11 cellular contexts compared by ENCODE assay signal in the genomic region with DNA sequence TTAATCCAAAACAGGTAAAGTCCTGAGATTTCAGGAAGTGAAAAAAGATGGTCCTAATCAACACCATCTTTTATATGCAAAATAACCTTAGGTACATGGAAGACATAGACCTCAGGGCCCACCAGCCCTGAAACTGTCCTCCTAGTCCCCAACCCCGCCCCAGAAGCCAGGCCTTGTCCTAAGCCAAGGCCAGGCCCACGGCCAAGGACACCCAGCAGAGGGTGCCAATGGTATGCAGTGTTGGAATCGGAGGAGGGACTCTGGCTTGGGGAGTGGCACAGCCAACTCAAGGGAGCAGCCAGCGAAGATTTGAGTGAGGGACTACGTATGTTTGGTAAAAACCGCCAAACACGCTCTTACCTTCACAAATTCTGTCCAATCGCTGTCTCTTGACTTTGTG.
DNase-seq lines count a peak whose midpoint lies in the region; ATAC-seq and TF ChIP-seq lines count a peak whose summit lies in the region.
"Had no signal": no experiment of that assay in that cellular context is flagged by ENCODE, and none has a peak within 500 bp of the region (broad histone marks: within the 10 kb centered on the region; RNA-seq: fewer than 3 reads in every experiment).

No MANE protein-coding gene starts in this region.

- H3K4me3 ChIP-seq in MG63 (no peak overlapping the region), dorsolateral prefrontal cortex (no peak overlapping the region), mucosa of descending colon (no peak overlapping the region)
- H3K4me3 ChIP-seq: SK-N-MC had no signal

- intact Hi-C loops in dorsolateral prefrontal cortex (cut with DNase I), result no loop called here
- intact Hi-C loops in mucosa of descending colon (cut with DNase I, micrococcal nuclease), result no loop called here

- H3K27ac Mint-ChIP-seq in activated naive CD8-positive, alpha-beta T cell treated with anti-CD3 and anti-CD28 coated beads for 36 hours, result no peak overlapping the region
- H3K27ac Mint-ChIP-seq: naive B cell; stimulated activated naive CD8-positive, alpha-beta T cell treated with anti-CD3 and anti-CD28 coated beads, Interleukin-15, Interleukin-2, amounts not matched to agents 100 ng/mL and 50 ng/mL, for 24 hours had no signal

- DNase-seq in C1 segment of cervical spinal cord (lab: John Stamatoyannopoulos, UW), result peak in 8 of 14 donors; percentile 4 to 63 (median 21)
- peak; percentile 39 for DNase-seq in MG63
- DNase-seq in dorsolateral prefrontal cortex, result peak in 6 of 10 donors; percentile 37 to 71 (median 60)
- DNase-seq in mucosa of descending colon, result peak in 2 of 3 donors; percentile 76 to 78
- DNase-seq in activated naive CD8-positive, alpha-beta T cell treated with anti-CD3 and anti-CD28 coated beads for 36 hours, result no peak
- DNase-seq in hepatic stellate cell (ENCODE audit: low spot score), result no peak
- no peak for DNase-seq in AG08395 (ENCODE audit: low spot score)
- DNase-seq: naive B cell had no signal

- H3K36me3 ChIP-seq in MG63 (peaks cover 44% of the 10 kb centered on the region), mucosa of descending colon (ENCODE audit: low read depth) (no peaks in the 10 kb centered on the region)

- TF ChIP-seq CTCF in dorsolateral prefrontal cortex (IDR thresholded peaks at IDR 0.05 in 54 of 56, conservative IDR thresholded peaks at IDR 0.05 in 2 of 56; ENCODE audit: low read depth in 1 of 56, partially characterized antibody in 56 of 56) (peak in 48 of 56 donors; percentile 16 to 71 (median 41)), mucosa of descending colon (IDR thresholded peaks at IDR 0.05) (peak; percentile 10)

- no peaks in the 10 kb centered on the region for H3K36me3 Mint-ChIP-seq in activated naive CD8-positive, alpha-beta T cell treated with anti-CD3 and anti-CD28 coated beads for 36 hours
- H3K36me3 Mint-ChIP-seq: naive B cell had no signal

- peaks cover 18% of the 10 kb centered on the region for H3K4me1 ChIP-seq in mucosa of descending colon (ENCODE audit: low read depth)

- H3K9me3 Mint-ChIP-seq in activated naive CD8-positive, alpha-beta T cell treated with anti-CD3 and anti-CD28 coated beads for 36 hours, result no peaks in the 10 kb centered on the region
- H3K9me3 Mint-ChIP-seq: naive B cell; stimulated activated naive CD8-positive, alpha-beta T cell treated with anti-CD3 and anti-CD28 coated beads, Interleukin-15, Interleukin-2, amounts not matched to agents 100 ng/mL and 50 ng/mL, for 24 hours had no signal

- H3K9me3 ChIP-seq in MG63 (no peaks in the 10 kb centered on the region), mucosa of descending colon (no peaks in the 10 kb centered on the region)

- H3K27me3 Mint-ChIP-seq in activated naive CD8-positive, alpha-beta T cell treated with anti-CD3 and anti-CD28 coated beads for 36 hours, result no peaks in the 10 kb centered on the region
- H3K27me3 Mint-ChIP-seq: stimulated activated naive CD8-positive, alpha-beta T cell treated with anti-CD3 and anti-CD28 coated beads, Interleukin-15, Interleukin-2, amounts not matched to agents 100 ng/mL and 50 ng/mL, for 24 hours had no signal

- ATAC-seq in mucosa of descending colon (peak; percentile 87), HG03439 (IDR thresholded peaks at IDR 0.05; ENCODE audit: unreplicated experiment) (no peak)

- no peak overlapping the region for H3K4me3 Mint-ChIP-seq in activated naive CD8-positive, alpha-beta T cell treated with anti-CD3 and anti-CD28 coated beads for 36 hours
- H3K4me3 Mint-ChIP-seq: naive B cell; stimulated activated naive CD8-positive, alpha-beta T cell treated with anti-CD3 and anti-CD28 coated beads, Interleukin-15, Interleukin-2, amounts not matched to agents 100 ng/mL and 50 ng/mL, for 24 hours had no signal

- no peak overlapping the region for H3K27ac ChIP-seq in dorsolateral prefrontal cortex

- H3K27me3 ChIP-seq in MG63 (no peaks in the 10 kb centered on the region), dorsolateral prefrontal cortex (no peaks in the 10 kb centered on the region)

- no peaks in the 10 kb centered on the region for H3K4me1 Mint-ChIP-seq in activated naive CD8-positive, alpha-beta T cell treated with anti-CD3 and anti-CD28 coated beads for 36 hours
- H3K4me1 Mint-ChIP-seq: naive B cell had no signal

Comparison
In these comparisons a context has a peak if more than half of its experiments do, and no peak if none do; other contexts are left out.
1. DNase-seq: peak in C1 segment of cervical spinal cord (8 of 14), MG63 (single experiment), dorsolateral prefrontal cortex (6 of 10) and mucosa of descending colon (2 of 3); none in activated naive CD8-positive, alpha-beta T cell treated with anti-CD3 and anti-CD28 coated beads for 36 hours (single experiment), hepatic stellate cell (single experiment) and AG08395 (single experiment).